11 cellular contexts compared by ENCODE assay signal in the genomic region with DNA sequence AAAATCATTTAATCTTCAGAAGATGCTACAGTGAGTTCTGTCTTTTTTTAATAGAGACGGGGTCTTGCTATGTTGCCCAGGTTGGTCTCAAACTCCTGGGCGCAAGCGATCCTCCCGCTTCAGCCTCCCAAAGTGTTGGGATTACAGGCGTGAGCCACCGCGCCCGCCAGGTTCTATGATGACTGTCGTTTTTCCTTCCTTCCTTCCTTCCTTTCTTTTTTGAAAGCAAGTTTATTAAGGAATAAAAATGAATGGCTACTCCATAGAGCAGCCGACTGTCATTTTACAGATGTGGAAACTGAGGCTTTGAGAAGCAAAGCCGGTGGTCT. TPM values are rescaled to one million over a fixed set of nuclear protein-coding genes. Genes with fewer than 3 reads are reported as not detected.
A peak's percentile ranks its signal among the peaks of the same experiment; 100 is the strongest.
DNase-seq lines count a peak whose midpoint lies in the region; ATAC-seq and TF ChIP-seq lines count a peak whose summit lies in the region.
"Had no signal": no experiment of that assay in that cellular context is flagged by ENCODE, and none has a peak within 500 bp of the region (broad histone marks: within the 10 kb centered on the region; RNA-seq: fewer than 3 reads in every experiment).

No MANE protein-coding gene starts in this region.

- H3K4me1 Mint-ChIP-seq in HFFc6 (ENCODE audit: low read depth) (peaks cover 20% of the 10 kb centered on the region), brain (peaks cover 24% of the 10 kb centered on the region)
- peaks cover 0 to 25% (median 15%) of the 10 kb centered on the region in 7 donors for H3K4me1 Mint-ChIP-seq in naive thymus-derived CD4-positive, alpha-beta T cell

- no peaks in the 10 kb centered on the region for H3K36me3 ChIP-seq in A673 (ENCODE audit: insufficient read depth, low read length, poor library complexity, severe bottlenecking)
- H3K36me3 ChIP-seq in naive thymus-derived CD4-positive, alpha-beta T cell (ENCODE audit: control insufficient read depth in 2 of 3, insufficient read depth in 3 of 3, low read length in 3 of 3): peaks cover 0 to 4% (median 0%) of the 10 kb centered on the region in 3 experiments

- TF ChIP-seq CTCF in A673 (conservative IDR thresholded peaks at IDR 0.05; ENCODE audit: low read depth, low read length) (no peak), HFFc6 (IDR thresholded peaks at IDR 0.05) (no peak), brain (conservative IDR thresholded peaks at IDR 0.05) (no peak)

- peaks cover 20% of the 10 kb centered on the region for H3K4me1 ChIP-seq in A673 (ENCODE audit: insufficient read depth, low read length, poor library complexity, severe bottlenecking)
- H3K4me1 ChIP-seq in naive thymus-derived CD4-positive, alpha-beta T cell (ENCODE audit: control insufficient read depth in 2 of 2, insufficient read depth in 2 of 2, low read length in 2 of 2): peaks cover 7 to 21% of the 10 kb centered on the region in 2 donors

- no peak for ATAC-seq in naive thymus-derived CD4-positive, alpha-beta T cell
- ATAC-seq in HG02623 (IDR thresholded peaks at IDR 0.05; ENCODE audit: unreplicated experiment) (no peak), GM21515 (IDR thresholded peaks at IDR 0.05; ENCODE audit: unreplicated experiment) (no peak)

- H3K9me3 Mint-ChIP-seq in HFFc6 (no peaks in the 10 kb centered on the region), brain (peaks cover 0 to 8% (median 0%) of the 10 kb centered on the region in 5 experiments)
- no peaks in the 10 kb centered on the region for H3K9me3 Mint-ChIP-seq in naive thymus-derived CD4-positive, alpha-beta T cell
- H3K9me3 Mint-ChIP-seq: activated naive CD4-positive, alpha-beta T cell treated with anti-CD3 and anti-CD28 coated beads, Interleukin-2, amount 50 U/mL, for 72 hours had no signal

- peak overlapping the region; percentile 42 for H3K27ac ChIP-seq in A673 (ENCODE audit: low read depth, low read length, poor library complexity, severe bottlenecking)
- H3K27ac ChIP-seq in naive thymus-derived CD4-positive, alpha-beta T cell (ENCODE audit: low read depth, low read length): peak overlapping the region; percentile 59

- H3K4me3 ChIP-seq in A673 (ENCODE audit: low read depth, low read length, poor library complexity, severe bottlenecking): peak overlapping the region; percentile 80
- peak overlapping the region; percentile 58 for H3K4me3 ChIP-seq in naive thymus-derived CD4-positive, alpha-beta T cell (ENCODE audit: low read length)

- H3K27ac Mint-ChIP-seq in HFFc6 (no peak overlapping the region; the same call in 1 of the 2 replicates), brain (peak overlapping the region in 1 of 5 experiments; percentile 46)
- peak overlapping the region in 2 of 9 donors; percentile 38 to 40 for H3K27ac Mint-ChIP-seq in naive thymus-derived CD4-positive, alpha-beta T cell
- H3K27ac Mint-ChIP-seq: activated naive CD4-positive, alpha-beta T cell treated with anti-CD3 and anti-CD28 coated beads, Interleukin-2, amount 50 U/mL, for 72 hours had no signal

- intact Hi-C loops in A673 (cut with micrococcal nuclease; ENCODE audit: unreplicated experiment): no loop called here
- intact Hi-C loops in naive thymus-derived CD4-positive, alpha-beta T cell (cut with micrococcal nuclease): loop anchor here (1.0 to 10.0 kb wide), 4 partner anchors 127 to 737 kb away; a partner anchor contains a TSS

- H3K27me3 Mint-ChIP-seq in HFFc6 (ENCODE audit: insufficient read depth) (0 out of 2 replicates have a peak, but pooled peaks cover 1% of the 10 kb centered on the region), brain (peaks cover 4% of the 10 kb centered on the region)
- peaks cover 0 to 9% (median 0%) of the 10 kb centered on the region in 5 donors for H3K27me3 Mint-ChIP-seq in naive thymus-derived CD4-positive, alpha-beta T cell

- H3K4me3 Mint-ChIP-seq in HFFc6: peak overlapping the region; percentile 42
- peak overlapping the region; percentile 63 to 80 (median 70) for H3K4me3 Mint-ChIP-seq in brain
- peak overlapping the region; percentile 49 to 86 (median 60) for H3K4me3 Mint-ChIP-seq in naive thymus-derived CD4-positive, alpha-beta T cell

- H3K9me3 ChIP-seq in A673 (ENCODE audit: low read depth, low read length, poor library complexity, severe bottlenecking): no peaks in the 10 kb centered on the region
- no peaks in the 10 kb centered on the region for H3K9me3 ChIP-seq in naive thymus-derived CD4-positive, alpha-beta T cell (ENCODE audit: control insufficient read depth in 2 of 3, low read length in 3 of 3)

- POLR2A ChIA-PET in A673 (lab: Charles Lee; ENCODE audit: low non-redundant PET): no interaction called here
- POLR2A ChIA-PET in naive thymus-derived CD4-positive, alpha-beta T cell (lab: Charles Lee): interaction anchor here (0.8 kb wide), 1 partner anchor 319 kb away, joined by 3 read pairs; no protein-coding TSS in a partner anchor

- BruUV-seq in A673 (replicated peaks; lab: Mats Ljungman, UMichigan): no TSS peak

- no peak for DNase-seq in A673 (ENCODE audit: low spot score)
- no peak for DNase-seq in HFFc6
- DNase-seq in naive thymus-derived CD4-positive, alpha-beta T cell: no peak
- DNase-seq in cortex of kidney (lab: John Stamatoyannopoulos, UW): no peak
- DNase-seq in DMS 273 treated with DMSO at 0.1 percent for 48 hours (lab: John Stamatoyannopoulos, UW): no peak
- DNase-seq: NCI-H510A, occipital lobe had no signal

- H3K27me3 ChIP-seq in A673 (replicated peaks; ENCODE audit: insufficient read depth, low read depth, low read length, poor library complexity): no peaks in the 10 kb centered on the region
- H3K27me3 ChIP-seq in naive thymus-derived CD4-positive, alpha-beta T cell (ENCODE audit: control insufficient read depth in 2 of 2, insufficient read depth in 2 of 2, low read length in 2 of 2): no peaks in the 10 kb centered on the region

- H3K36me3 Mint-ChIP-seq in HFFc6 (ENCODE audit: low read depth) (no peaks in the 10 kb centered on the region; the same call in 1 of the 2 replicates), brain (peaks cover 11% of the 10 kb centered on the region)
- no peaks in the 10 kb centered on the region for H3K36me3 Mint-ChIP-seq in naive thymus-derived CD4-positive, alpha-beta T cell
- H3K36me3 Mint-ChIP-seq: activated naive CD4-positive, alpha-beta T cell treated with anti-CD3 and anti-CD28 coated beads, Interleukin-2, amount 50 U/mL, for 72 hours had no signal

- CTCF ChIA-PET in A673 (lab: Charles Lee): no interaction called here
- CTCF ChIA-PET in naive thymus-derived CD4-positive, alpha-beta T cell (lab: Charles Lee): interaction anchor here (1.2 kb wide), 1 partner anchor 12 kb away, joined by 3 read pairs; no protein-coding TSS in a partner anchor

RNA-seq across cellular contexts. Expression of a gene that starts 0.5 kb away (rescaled TPM):
- 18.8 and 28.5 TPM in 2 replicates for total RNA-seq in A673 (2021)
- total RNA-seq in HFFc6 (2021; fragmentation: NEBNext Ultra II Directional; extraction: Animal tissue kit (Norgen Biotek cat#: 25700)): 10 to 100 TPM; 55.2 to 71.3 (median 67.7) TPM
- polyA plus RNA-seq in brain (ENCODE audit: insufficient read depth, low read depth, low replicate concordance): 146 TPM
- 10 to 100 TPM; 10.9 to 24.2 (median 17.5) TPM for total RNA-seq in naive thymus-derived CD4-positive, alpha-beta T cell
- 10 to 100 TPM; 29.3 to 32.3 TPM for polyA plus RNA-seq in naive thymus-derived CD4-positive, alpha-beta T cell

RNA-seq across cellular contexts. Expression of a gene that starts 5.5 kb away (rescaled TPM):
- total RNA-seq in A673 (2021): 222 and 229 TPM in 2 replicates
- 100 to 1,000 TPM in 4 of 6 experiments, 10 to 100 TPM in 2; 87.2 to 109 (median 103) TPM for total RNA-seq in HFFc6 (2021; fragmentation: NEBNext Ultra II Directional; extraction: Animal tissue kit (Norgen Biotek cat#: 25700))
- 81.4 TPM for polyA plus RNA-seq in brain (ENCODE audit: insufficient read depth, low read depth, low replicate concordance)
- total RNA-seq in naive thymus-derived CD4-positive, alpha-beta T cell: 100 to 1,000 TPM; 129 to 227 (median 144) TPM
- 1 to 10 TPM; 5.0 to 5.7 TPM for polyA plus RNA-seq in naive thymus-derived CD4-positive, alpha-beta T cell

RNA-seq across cellular contexts. Expression of a gene that starts 18.1 kb away (rescaled TPM):
- total RNA-seq in A673 (2021): 101 and 111 TPM in 2 replicates
- 100 to 1,000 TPM in 2 of 6 experiments, 10 to 100 TPM in 4; 91.9 to 105 (median 97.6) TPM for total RNA-seq in HFFc6 (2021; fragmentation: NEBNext Ultra II Directional; extraction: Animal tissue kit (Norgen Biotek cat#: 25700))
- 275 TPM for polyA plus RNA-seq in brain (ENCODE audit: insufficient read depth, low read depth, low replicate concordance)
- total RNA-seq in naive thymus-derived CD4-positive, alpha-beta T cell: 100 to 1,000 TPM in 1 of 5 experiments, 10 to 100 TPM in 4; 48.4 to 101 (median 68.0) TPM
- 100 to 1,000 TPM; 182 to 232 TPM for polyA plus RNA-seq in naive thymus-derived CD4-positive, alpha-beta T cell

RNA-seq across cellular contexts. Expression of a gene that starts 36.3 kb away (rescaled TPM):
- 1,685 and 1,696 TPM in 2 replicates for total RNA-seq in A673 (2021)
- 1,000 to 10,000 TPM; 1,047 to 1,358 (median 1,277) TPM for total RNA-seq in HFFc6 (2021; fragmentation: NEBNext Ultra II Directional; extraction: Animal tissue kit (Norgen Biotek cat#: 25700))
- 3,425 TPM for polyA plus RNA-seq in brain (ENCODE audit: insufficient read depth, low read depth, low replicate concordance)
- total RNA-seq in naive thymus-derived CD4-positive, alpha-beta T cell: 1,000 to 10,000 TPM; 1,300 to 2,097 (median 2,012) TPM
- 1,000 to 10,000 TPM; 3,657 to 3,761 TPM for polyA plus RNA-seq in naive thymus-derived CD4-positive, alpha-beta T cell

RNA-seq across cellular contexts. Expression of a gene that starts 48.1 kb away (rescaled TPM):
- total RNA-seq in A673 (2021): 1.3 and 1.9 TPM in 2 replicates
- total RNA-seq in HFFc6 (2021; fragmentation: NEBNext Ultra II Directional; extraction: Animal tissue kit (Norgen Biotek cat#: 25700)): under 1 TPM; 0.18 to 0.47 (median 0.32) TPM
- polyA plus RNA-seq in brain (ENCODE audit: insufficient read depth, low read depth, low replicate concordance): 69.7 TPM
- under 1 TPM; 0.05 to 0.24 (median 0.10) TPM for total RNA-seq in naive thymus-derived CD4-positive, alpha-beta T cell
- under 1 TPM; 0.01 to 0.05 TPM for polyA plus RNA-seq in naive thymus-derived CD4-positive, alpha-beta T cell
